In the genomic region with DNA sequence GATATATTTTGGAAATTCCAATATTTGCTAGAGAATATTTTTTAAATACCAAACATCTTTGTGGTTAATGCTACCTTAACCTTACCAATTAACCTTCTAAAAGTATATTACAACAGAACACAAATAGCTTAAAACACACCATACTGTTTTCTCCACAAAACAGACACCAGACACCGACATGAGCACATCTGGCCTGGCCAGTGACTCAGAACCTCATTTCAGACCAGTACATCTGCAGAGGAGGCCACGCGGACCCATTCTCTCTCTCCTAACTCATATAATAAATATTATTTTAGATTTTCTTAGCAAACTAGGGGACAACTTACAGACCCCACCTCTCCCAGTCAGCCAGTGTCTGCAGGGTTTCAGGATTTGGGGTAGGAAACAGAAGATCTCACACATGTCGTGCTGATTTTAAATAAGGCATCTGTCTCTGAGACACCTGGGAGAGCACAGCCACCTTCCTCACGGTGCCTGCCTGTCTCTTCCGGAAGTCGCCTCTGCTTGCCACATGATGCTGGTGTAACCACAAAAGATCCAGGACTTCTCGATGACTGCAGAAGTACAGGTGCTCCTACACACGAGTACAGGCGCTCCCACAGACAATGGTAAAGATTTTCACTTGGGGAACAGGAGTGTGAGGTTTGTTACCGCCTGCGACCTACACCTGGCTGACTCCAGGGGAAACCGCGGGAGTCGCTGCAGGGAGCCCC, we compare ENCODE assay signal across 9 cellular contexts. TPM values are rescaled to one million over a fixed set of nuclear protein-coding genes. Genes with fewer than 3 reads are reported as not detected.
DNase-seq lines count a peak whose midpoint lies in the region; ATAC-seq, FAIRE-seq and TF ChIP-seq lines count a peak whose summit lies in the region.
"Had no signal": no experiment of that assay in that cellular context is flagged by ENCODE, and none has a peak within 500 bp of the region (broad histone marks: within the 10 kb centered on the region; RNA-seq: fewer than 3 reads in every experiment).

No MANE protein-coding gene starts in this region.

- H3K27ac ChIP-seq in gastrocnemius medialis: no peak overlapping the region

- H3K4me1 ChIP-seq in mucosa of descending colon (ENCODE audit: low read depth) (peaks cover 4% of the 10 kb centered on the region), gastrocnemius medialis (peaks cover 15% of the 10 kb centered on the region in 2 donors)

- no peak overlapping the region for H3K4me3 ChIP-seq in mucosa of descending colon
- no peak overlapping the region for H3K4me3 ChIP-seq in gastrocnemius medialis

- TF ChIP-seq POLR2A in GM12891 (IDR thresholded peaks at IDR 0.05; ENCODE audit: low read depth, low read length): 0 out of 2 replicates have a peak, but pooled peaks have one; percentile 50
- no peak for TF ChIP-seq POLR2A in gastrocnemius medialis (IDR thresholded peaks at IDR 0.05)

- in situ Hi-C loops in gastrocnemius medialis (cut with MboI; ENCODE audit: low sequenced_read_pairs in 4 of 4): no loop called here

- ATAC-seq in HG02759 (IDR thresholded peaks at IDR 0.05; ENCODE audit: unreplicated experiment) (peak; percentile 49), mucosa of descending colon (peak; percentile 38), gastrocnemius medialis (no peak)

- H3K9me3 ChIP-seq in mucosa of descending colon (no peaks in the 10 kb centered on the region), gastrocnemius medialis (no peaks in the 10 kb centered on the region)

- FAIRE-seq in GM12891 (lab: Jason Lieb, UNC): peak; percentile 90
- FAIRE-seq: H1 had no signal

- peaks cover 21% of the 10 kb centered on the region for H3K36me3 ChIP-seq in mucosa of descending colon (ENCODE audit: low read depth)
- peaks cover 0 to 41% of the 10 kb centered on the region in 2 donors for H3K36me3 ChIP-seq in gastrocnemius medialis

- no peak for TF ChIP-seq CTCF in mucosa of descending colon (IDR thresholded peaks at IDR 0.05)
- no peak for TF ChIP-seq CTCF in gastrocnemius medialis (IDR thresholded peaks at IDR 0.05 in 4 of 5, conservative IDR thresholded peaks at IDR 0.05 in 1 of 5)

- DNase-seq in GM12891 (ENCODE audit: insufficient read length, low spot score): no peak
- DNase-seq in activated CD4-positive, alpha-beta T cell treated with anti-CD3 and anti-CD28 coated beads, Interleukin-2, amount 50 U/mL, for 4 hours: peak; percentile 41 to 42
- DNase-seq in mucosa of descending colon: peak in 1 of 3 donors; percentile 26
- no peak for DNase-seq in gastrocnemius medialis
- DNase-seq in NCI-H82 (lab: John Stamatoyannopoulos, UW): no peak
- no peak for DNase-seq in AG08396 (ENCODE audit: low spot score)
- no peak for DNase-seq in kidney tubule cell (ENCODE audit: low spot score)

- no peaks in the 10 kb centered on the region for H3K27me3 ChIP-seq in gastrocnemius medialis

- intact Hi-C loops in mucosa of descending colon (cut with DNase I, micrococcal nuclease): no loop called here
- intact Hi-C loops in gastrocnemius medialis (cut with DNase I; ENCODE audit: low total_unique reads): no loop called here

TF ChIP-seq in GM12891, 5 proteins besides CTCF, POLR2A, EP300 and RAD21:
- TF ChIP-seq POLR2AphosphoS5 (IDR thresholded peaks at IDR 0.05; ENCODE audit: low read depth, low read length): peak; percentile 65; the same call in 1 of the 2 replicates
- TF ChIP-seq POU2F2 (IDR thresholded peaks at IDR 0.05; ENCODE audit: low read depth, low read length): no peak

RNA-seq across cellular contexts. Expression of a gene that starts 9.7 kb away (rescaled TPM):
- polyA plus RNA-seq in GM12891 (2012; ENCODE audit: low read depth, missing spikeins): 34.5 TPM
- total RNA-seq in mucosa of descending colon: 10 to 100 TPM; 48.3 to 60.7 (median 52.5) TPM
- 10 to 100 TPM; 29.6 to 44.9 (median 34.6) TPM for total RNA-seq in gastrocnemius medialis

RNA-seq across cellular contexts. Expression of a gene that starts 57.4 kb away (rescaled TPM):
- 9.0 TPM for polyA plus RNA-seq in GM12891 (2012; ENCODE audit: low read depth, missing spikeins)
- total RNA-seq in mucosa of descending colon (10 to 100 TPM; 71.6 to 91.0 (median 89.6) TPM), gastrocnemius medialis (10 to 100 TPM; 30.0 to 50.0 (median 39.6) TPM)

Comparison
In these comparisons a context has a peak if more than half of its experiments do, and no peak if none do; other contexts are left out.
1. DNase-seq: peak in activated CD4-positive, alpha-beta T cell treated with anti-CD3 and anti-CD28 coated beads, Interleukin-2, amount 50 U/mL, for 4 hours (2 of 2); none in GM12891 (single experiment), gastrocnemius medialis (0 of 2), NCI-H82 (single experiment), AG08396 (single experiment) and kidney tubule cell (single experiment).
2. ATAC-seq: peak in HG02759 (single experiment) and mucosa of descending colon (single experiment); none in gastrocnemius medialis (0 of 2).